Comparison of ENCODE assay signal across 1 cellular context in genomic region chr2:38146917-38147307, GRCh38.
TF ChIP-seq lines count a peak whose summit lies in the region.

No MANE protein-coding gene starts in this region.

TF ChIP-seq in HEK293, 187 proteins besides CTCF, POLR2A, EP300 and RAD21 (continued from another document and continues in another):
- TF ChIP-seq, protein P1, sequence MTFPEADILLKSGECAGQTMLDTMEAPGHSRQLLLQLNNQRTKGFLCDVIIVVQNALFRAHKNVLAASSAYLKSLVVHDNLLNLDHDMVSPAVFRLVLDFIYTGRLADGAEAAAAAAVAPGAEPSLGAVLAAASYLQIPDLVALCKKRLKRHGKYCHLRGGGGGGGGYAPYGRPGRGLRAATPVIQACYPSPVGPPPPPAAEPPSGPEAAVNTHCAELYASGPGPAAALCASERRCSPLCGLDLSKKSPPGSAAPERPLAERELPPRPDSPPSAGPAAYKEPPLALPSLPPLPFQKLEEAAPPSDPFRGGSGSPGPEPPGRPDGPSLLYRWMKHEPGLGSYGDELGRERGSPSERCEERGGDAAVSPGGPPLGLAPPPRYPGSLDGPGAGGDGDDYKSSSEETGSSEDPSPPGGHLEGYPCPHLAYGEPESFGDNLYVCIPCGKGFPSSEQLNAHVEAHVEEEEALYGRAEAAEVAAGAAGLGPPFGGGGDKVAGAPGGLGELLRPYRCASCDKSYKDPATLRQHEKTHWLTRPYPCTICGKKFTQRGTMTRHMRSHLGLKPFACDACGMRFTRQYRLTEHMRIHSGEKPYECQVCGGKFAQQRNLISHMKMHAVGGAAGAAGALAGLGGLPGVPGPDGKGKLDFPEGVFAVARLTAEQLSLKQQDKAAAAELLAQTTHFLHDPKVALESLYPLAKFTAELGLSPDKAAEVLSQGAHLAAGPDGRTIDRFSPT (tag by site-specific recombination; IDR thresholded peaks at IDR 0.05): no peak
- TF ChIP-seq ZNF114 (tag by site-specific recombination; IDR thresholded peaks at IDR 0.05) (no peak), BCL11B (tag by site-specific recombination; IDR thresholded peaks at IDR 0.05; ENCODE audit: low read depth) (no peak), ZNF610 (tag by site-specific recombination; IDR thresholded peaks at IDR 0.05; ENCODE audit: borderline replicate concordance) (no peak), TRIM28 (IDR thresholded peaks at IDR 0.05; ENCODE audit: borderline replicate concordance, low read length) (no peak), ZNF311 (tag by site-specific recombination; IDR thresholded peaks at IDR 0.05; ENCODE audit: borderline replicate concordance) (no peak), ZNF596 (tag by site-specific recombination; IDR thresholded peaks at IDR 0.05) (no peak), OSR2 (tag by site-specific recombination; IDR thresholded peaks at IDR 0.05) (no peak), ZNF837 (tag by site-specific recombination; IDR thresholded peaks at IDR 0.05) (no peak), ZSCAN30 (tag by site-specific recombination; IDR thresholded peaks at IDR 0.05) (no peak), ZNF248 (tag by site-specific recombination; IDR thresholded peaks at IDR 0.05) (no peak), KLF16 (tag by site-specific recombination; IDR thresholded peaks at IDR 0.05) (no peak), ZNF10 (tag by site-specific recombination; IDR thresholded peaks at IDR 0.05) (no peak), ZNF354C (tag by site-specific recombination; IDR thresholded peaks at IDR 0.05; ENCODE audit: borderline replicate concordance, low read depth) (no peak), ZNF792 (tag by site-specific recombination; IDR thresholded peaks at IDR 0.05) (no peak), ZBTB20 (tag by site-specific recombination; IDR thresholded peaks at IDR 0.05) (no peak), KLF7 (tag by site-specific recombination; IDR thresholded peaks at IDR 0.05; ENCODE audit: borderline replicate concordance) (no peak), ZNF639 (tag by site-specific recombination; IDR thresholded peaks at IDR 0.05) (no peak), ZNF76 (tag by site-specific recombination; IDR thresholded peaks at IDR 0.05; ENCODE audit: borderline replicate concordance, low read depth) (no peak), ZFHX2 (tag by site-specific recombination; conservative IDR thresholded peaks at IDR 0.05) (peak; percentile 89), ZSCAN16 (tag by site-specific recombination; IDR thresholded peaks at IDR 0.05) (no peak), ZNF239 (tag by site-specific recombination; IDR thresholded peaks at IDR 0.05) (no peak), ZNF48 (tag by site-specific recombination; IDR thresholded peaks at IDR 0.05) (no peak), EGR2 (tag by site-specific recombination; IDR thresholded peaks at IDR 0.05; ENCODE audit: low read depth) (0 out of 2 replicates have a peak, but pooled peaks have one; percentile 20), ZNF155 (tag by site-specific recombination; IDR thresholded peaks at IDR 0.05) (no peak), MYNN (tag by site-specific recombination; IDR thresholded peaks at IDR 0.05; ENCODE audit: borderline replicate concordance) (no peak), ZNF580 (tag by site-specific recombination; IDR thresholded peaks at IDR 0.05) (no peak), ZNF558 (tag by site-specific recombination; IDR thresholded peaks at IDR 0.05) (no peak), ZNF146 (tag by site-specific recombination; IDR thresholded peaks at IDR 0.05) (no peak), FEZF1 (tag by site-specific recombination; IDR thresholded peaks at IDR 0.05) (no peak), INSM2 (tag by site-specific recombination; IDR thresholded peaks at IDR 0.05) (no peak), ZNF629 (tag by site-specific recombination; IDR thresholded peaks at IDR 0.05) (peak; percentile 87), SCRT1 (tag by site-specific recombination; IDR thresholded peaks at IDR 0.05; ENCODE audit: borderline replicate concordance) (no peak), ZNF677 (tag by site-specific recombination; IDR thresholded peaks at IDR 0.05) (no peak), RBAK (tag by site-specific recombination; IDR thresholded peaks at IDR 0.05) (no peak), ZNF138 (tag by site-specific recombination; IDR thresholded peaks at IDR 0.05; ENCODE audit: borderline replicate concordance) (no peak), ZNF585B (tag by site-specific recombination; IDR thresholded peaks at IDR 0.05) (no peak), ZNF776 (tag by site-specific recombination; IDR thresholded peaks at IDR 0.05; ENCODE audit: borderline replicate concordance) (no peak), ZIC2 (tag by site-specific recombination; IDR thresholded peaks at IDR 0.05) (peak; percentile 73), GLIS2 (tag by site-specific recombination; IDR thresholded peaks at IDR 0.05) (peak; percentile 22; the same call in 1 of the 2 replicates), ZNF112 (tag by site-specific recombination; IDR thresholded peaks at IDR 0.05) (no peak), ZNF366 (tag by site-specific recombination; conservative IDR thresholded peaks at IDR 0.05) (no peak), ZNF324 (tag by site-specific recombination; IDR thresholded peaks at IDR 0.05) (no peak), ZNF747 (tag by site-specific recombination; IDR thresholded peaks at IDR 0.05) (no peak), ZNF121 (tag by site-specific recombination; IDR thresholded peaks at IDR 0.05) (no peak), ZNF132 (tag by site-specific recombination; IDR thresholded peaks at IDR 0.05; ENCODE audit: borderline replicate concordance) (no peak), ZNF169 (tag by site-specific recombination; IDR thresholded peaks at IDR 0.05) (no peak), GFI1B (tag by site-specific recombination; IDR thresholded peaks at IDR 0.05) (no peak), ZNF707 (tag by site-specific recombination; IDR thresholded peaks at IDR 0.05) (no peak), ZNF843 (tag by site-specific recombination; IDR thresholded peaks at IDR 0.05) (no peak), ZNF211 (tag by site-specific recombination; IDR thresholded peaks at IDR 0.05; ENCODE audit: low read depth) (no peak), ZNF16 (tag by site-specific recombination; IDR thresholded peaks at IDR 0.05; ENCODE audit: low read depth) (no peak)
- TF ChIP-seq, protein P2, sequence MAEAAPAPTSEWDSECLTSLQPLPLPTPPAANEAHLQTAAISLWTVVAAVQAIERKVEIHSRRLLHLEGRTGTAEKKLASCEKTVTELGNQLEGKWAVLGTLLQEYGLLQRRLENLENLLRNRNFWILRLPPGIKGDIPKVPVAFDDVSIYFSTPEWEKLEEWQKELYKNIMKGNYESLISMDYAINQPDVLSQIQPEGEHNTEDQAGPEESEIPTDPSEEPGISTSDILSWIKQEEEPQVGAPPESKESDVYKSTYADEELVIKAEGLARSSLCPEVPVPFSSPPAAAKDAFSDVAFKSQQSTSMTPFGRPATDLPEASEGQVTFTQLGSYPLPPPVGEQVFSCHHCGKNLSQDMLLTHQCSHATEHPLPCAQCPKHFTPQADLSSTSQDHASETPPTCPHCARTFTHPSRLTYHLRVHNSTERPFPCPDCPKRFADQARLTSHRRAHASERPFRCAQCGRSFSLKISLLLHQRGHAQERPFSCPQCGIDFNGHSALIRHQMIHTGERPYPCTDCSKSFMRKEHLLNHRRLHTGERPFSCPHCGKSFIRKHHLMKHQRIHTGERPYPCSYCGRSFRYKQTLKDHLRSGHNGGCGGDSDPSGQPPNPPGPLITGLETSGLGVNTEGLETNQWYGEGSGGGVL (tag by site-specific recombination; IDR thresholded peaks at IDR 0.05): peak; percentile 76
- TF ChIP-seq, protein P3, sequence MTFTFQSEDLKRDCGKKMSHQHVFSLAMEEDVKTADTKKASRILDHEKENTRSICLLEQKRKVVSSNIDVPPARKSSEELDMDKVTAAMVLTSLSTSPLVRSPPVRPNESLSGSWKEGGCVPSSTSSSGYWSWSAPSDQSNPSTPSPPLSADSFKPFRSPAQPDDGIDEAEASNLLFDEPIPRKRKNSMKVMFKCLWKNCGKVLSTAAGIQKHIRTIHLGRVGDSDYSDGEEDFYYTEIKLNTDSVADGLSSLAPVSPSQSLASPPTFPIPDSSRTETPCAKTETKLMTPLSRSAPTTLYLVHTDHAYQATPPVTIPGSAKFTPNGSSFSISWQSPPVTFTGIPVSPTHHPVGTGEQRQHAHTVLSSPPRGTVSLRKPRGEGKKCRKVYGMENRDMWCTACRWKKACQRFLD (tag by site-specific recombination; IDR thresholded peaks at IDR 0.05): no peak
- TF ChIP-seq, protein P4, sequence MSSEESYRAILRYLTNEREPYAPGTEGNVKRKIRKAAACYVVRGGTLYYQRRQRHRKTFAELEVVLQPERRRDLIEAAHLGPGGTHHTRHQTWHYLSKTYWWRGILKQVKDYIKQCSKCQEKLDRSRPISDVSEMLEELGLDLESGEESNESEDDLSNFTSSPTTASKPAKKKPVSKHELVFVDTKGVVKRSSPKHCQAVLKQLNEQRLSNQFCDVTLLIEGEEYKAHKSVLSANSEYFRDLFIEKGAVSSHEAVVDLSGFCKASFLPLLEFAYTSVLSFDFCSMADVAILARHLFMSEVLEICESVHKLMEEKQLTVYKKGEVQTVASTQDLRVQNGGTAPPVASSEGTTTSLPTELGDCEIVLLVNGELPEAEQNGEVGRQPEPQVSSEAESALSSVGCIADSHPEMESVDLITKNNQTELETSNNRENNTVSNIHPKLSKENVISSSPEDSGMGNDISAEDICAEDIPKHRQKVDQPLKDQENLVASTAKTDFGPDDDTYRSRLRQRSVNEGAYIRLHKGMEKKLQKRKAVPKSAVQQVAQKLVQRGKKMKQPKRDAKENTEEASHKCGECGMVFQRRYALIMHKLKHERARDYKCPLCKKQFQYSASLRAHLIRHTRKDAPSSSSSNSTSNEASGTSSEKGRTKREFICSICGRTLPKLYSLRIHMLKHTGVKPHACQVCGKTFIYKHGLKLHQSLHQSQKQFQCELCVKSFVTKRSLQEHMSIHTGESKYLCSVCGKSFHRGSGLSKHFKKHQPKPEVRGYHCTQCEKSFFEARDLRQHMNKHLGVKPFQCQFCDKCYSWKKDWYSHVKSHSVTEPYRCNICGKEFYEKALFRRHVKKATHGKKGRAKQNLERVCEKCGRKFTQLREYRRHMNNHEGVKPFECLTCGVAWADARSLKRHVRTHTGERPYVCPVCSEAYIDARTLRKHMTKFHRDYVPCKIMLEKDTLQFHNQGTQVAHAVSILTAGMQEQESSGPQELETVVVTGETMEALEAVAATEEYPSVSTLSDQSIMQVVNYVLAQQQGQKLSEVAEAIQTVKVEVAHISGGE (tag by site-specific recombination; conservative IDR thresholded peaks at IDR 0.05; ENCODE audit: low read depth): no peak
- TF ChIP-seq, protein P5, sequence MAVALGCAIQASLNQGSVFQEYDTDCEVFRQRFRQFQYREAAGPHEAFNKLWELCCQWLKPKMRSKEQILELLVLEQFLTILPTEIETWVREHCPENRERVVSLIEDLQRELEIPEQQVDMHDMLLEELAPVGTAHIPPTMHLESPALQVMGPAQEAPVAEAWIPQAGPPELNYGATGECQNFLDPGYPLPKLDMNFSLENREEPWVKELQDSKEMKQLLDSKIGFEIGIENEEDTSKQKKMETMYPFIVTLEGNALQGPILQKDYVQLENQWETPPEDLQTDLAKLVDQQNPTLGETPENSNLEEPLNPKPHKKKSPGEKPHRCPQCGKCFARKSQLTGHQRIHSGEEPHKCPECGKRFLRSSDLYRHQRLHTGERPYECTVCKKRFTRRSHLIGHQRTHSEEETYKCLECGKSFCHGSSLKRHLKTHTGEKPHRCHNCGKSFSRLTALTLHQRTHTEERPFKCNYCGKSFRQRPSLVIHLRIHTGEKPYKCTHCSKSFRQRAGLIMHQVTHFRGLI (tag by site-specific recombination; IDR thresholded peaks at IDR 0.05): no peak
- TF ChIP-seq, protein P6, sequence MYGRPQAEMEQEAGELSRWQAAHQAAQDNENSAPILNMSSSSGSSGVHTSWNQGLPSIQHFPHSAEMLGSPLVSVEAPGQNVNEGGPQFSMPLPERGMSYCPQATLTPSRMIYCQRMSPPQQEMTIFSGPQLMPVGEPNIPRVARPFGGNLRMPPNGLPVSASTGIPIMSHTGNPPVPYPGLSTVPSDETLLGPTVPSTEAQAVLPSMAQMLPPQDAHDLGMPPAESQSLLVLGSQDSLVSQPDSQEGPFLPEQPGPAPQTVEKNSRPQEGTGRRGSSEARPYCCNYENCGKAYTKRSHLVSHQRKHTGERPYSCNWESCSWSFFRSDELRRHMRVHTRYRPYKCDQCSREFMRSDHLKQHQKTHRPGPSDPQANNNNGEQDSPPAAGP (tag by site-specific recombination; IDR thresholded peaks at IDR 0.05): no peak
